Comparison of ENCODE assay signal across 1 cellular context in genomic region chr1:215056584-215056983, GRCh38.
TF ChIP-seq lines count a peak whose summit lies in the region.

No MANE protein-coding gene starts in this region.

TF ChIP-seq in SK-N-SH treated with all-trans-retinoic acid at 6 μM for 48 hours, 23 proteins besides CTCF, POLR2A, EP300 and RAD21 (continued from another document):
- TF ChIP-seq, protein P1, sequence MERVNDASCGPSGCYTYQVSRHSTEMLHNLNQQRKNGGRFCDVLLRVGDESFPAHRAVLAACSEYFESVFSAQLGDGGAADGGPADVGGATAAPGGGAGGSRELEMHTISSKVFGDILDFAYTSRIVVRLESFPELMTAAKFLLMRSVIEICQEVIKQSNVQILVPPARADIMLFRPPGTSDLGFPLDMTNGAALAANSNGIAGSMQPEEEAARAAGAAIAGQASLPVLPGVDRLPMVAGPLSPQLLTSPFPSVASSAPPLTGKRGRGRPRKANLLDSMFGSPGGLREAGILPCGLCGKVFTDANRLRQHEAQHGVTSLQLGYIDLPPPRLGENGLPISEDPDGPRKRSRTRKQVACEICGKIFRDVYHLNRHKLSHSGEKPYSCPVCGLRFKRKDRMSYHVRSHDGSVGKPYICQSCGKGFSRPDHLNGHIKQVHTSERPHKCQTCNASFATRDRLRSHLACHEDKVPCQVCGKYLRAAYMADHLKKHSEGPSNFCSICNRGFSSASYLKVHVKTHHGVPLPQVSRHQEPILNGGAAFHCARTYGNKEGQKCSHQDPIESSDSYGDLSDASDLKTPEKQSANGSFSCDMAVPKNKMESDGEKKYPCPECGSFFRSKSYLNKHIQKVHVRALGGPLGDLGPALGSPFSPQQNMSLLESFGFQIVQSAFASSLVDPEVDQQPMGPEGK (CRISPR knock-in tag; IDR thresholded peaks at IDR 0.05; ENCODE audit: borderline replicate concordance) = no peak
- TF ChIP-seq ESRRG (CRISPR knock-in tag; IDR thresholded peaks at IDR 0.05) (no peak), PPARA (CRISPR knock-in tag; IDR thresholded peaks at IDR 0.05; ENCODE audit: borderline replicate concordance) (no peak), OSR1 (CRISPR knock-in tag; IDR thresholded peaks at IDR 0.05) (no peak), ZNF70 (CRISPR knock-in tag; IDR thresholded peaks at IDR 0.05) (no peak)
